ENCODE assay signal across 8 cellular contexts in genomic region chr11:67439321-67440228, GRCh38. TPM values are rescaled to one million over a fixed set of nuclear protein-coding genes. Genes with fewer than 3 reads are reported as not detected.
DNase-seq lines count a peak whose midpoint lies in the region; ATAC-seq, FAIRE-seq and TF ChIP-seq lines count a peak whose summit lies in the region.

No MANE protein-coding gene starts in this region.

- FAIRE-seq in HTR-8/SVneo (lab: Jason Lieb, UNC) = peak; percentile 88

- peaks cover 86% of the 10 kb centered on the region for H3K36me3 Mint-ChIP-seq in Calu3 (ENCODE audit: insufficient read depth, unreplicated experiment)
- H3K36me3 Mint-ChIP-seq in activated CD8-positive, alpha-beta T cell treated with anti-CD3 and anti-CD28 coated beads, Interleukin-2, amount 10 ng/mL, durations not matched to agents 7 days and 5 days (ENCODE audit: low read depth) = peaks cover 55% of the 10 kb centered on the region

- ATAC-seq in activated CD8-positive, alpha-beta T cell treated with anti-CD3 and anti-CD28 coated beads, Interleukin-2, amount 10 ng/mL, durations not matched to agents 7 days and 5 days = no peak
- ATAC-seq in left ventricle myocardium superior (no peak), GM21717 (IDR thresholded peaks at IDR 0.05; ENCODE audit: unreplicated experiment) (no peak), GM21367 (IDR thresholded peaks at IDR 0.05; ENCODE audit: unreplicated experiment) (no peak), HG03139 (IDR thresholded peaks at IDR 0.05; ENCODE audit: unreplicated experiment) (no peak)

- no peak for TF ChIP-seq CTCF in Calu3 (IDR thresholded peaks at IDR 0.05; ENCODE audit: unreplicated experiment)
- no peak for TF ChIP-seq CTCF in suprapubic skin (IDR thresholded peaks at IDR 0.05)

- no peaks in the 10 kb centered on the region for H3K27me3 ChIP-seq in suprapubic skin

- no peak overlapping the region for H3K4me3 ChIP-seq in suprapubic skin

- TF ChIP-seq POLR2A in suprapubic skin (IDR thresholded peaks at IDR 0.05) = no peak

- TF ChIP-seq EP300 in suprapubic skin (IDR thresholded peaks at IDR 0.05) = no peak

- POLR2A ChIA-PET in activated CD8-positive, alpha-beta T cell treated with anti-CD3 and anti-CD28 coated beads, Interleukin-2, amount 10 ng/mL, durations not matched to agents 7 days and 5 days (lab: Charles Lee) = interaction anchor here (0.6 to 8.9 kb wide), 13 partner anchors 8 to 174 kb away, joined by 3 to 109 read pairs (median 15); partner anchors contain the start of genes AIP, GPR152, PITPNM1 and PPP1CA

- WGBS in suprapubic skin = 69% methylated on average over 25 of the region's 31 CpGs

- intact Hi-C loops in Calu3 (cut with micrococcal nuclease; ENCODE audit: unreplicated experiment) = no loop called here
- intact Hi-C loops in left ventricle myocardium superior (cut with micrococcal nuclease) = no loop called here

- CTCF ChIA-PET in Calu3 (lab: Charles Lee) = interaction anchor here (1.1 kb wide), 1 partner anchor 10 kb away, joined by 3 read pairs; no protein-coding TSS in a partner anchor
- CTCF ChIA-PET in activated CD8-positive, alpha-beta T cell treated with anti-CD3 and anti-CD28 coated beads, Interleukin-2, amount 10 ng/mL, durations not matched to agents 7 days and 5 days (lab: Charles Lee) = interaction anchor here (0.8 to 3.0 kb wide), 10 partner anchors 19 to 94 kb away, joined by 3 to 21 read pairs (median 4); partner anchors contain the start of genes TBC1D10C and TMEM134

- no TSS peak for BruUV-seq in Calu3 (replicated peaks; lab: Mats Ljungman, UMichigan)

- H3K4me1 ChIP-seq in suprapubic skin = peaks cover 64% of the 10 kb centered on the region

- H3K4me3 Mint-ChIP-seq in Calu3 (ENCODE audit: low read depth, unreplicated experiment) = no peak overlapping the region
- peak overlapping the region; percentile 84 for H3K4me3 Mint-ChIP-seq in activated CD8-positive, alpha-beta T cell treated with anti-CD3 and anti-CD28 coated beads, Interleukin-2, amount 10 ng/mL, durations not matched to agents 7 days and 5 days

- DNase-seq in Calu3 = peak; percentile 45
- no peak for DNase-seq in HTR-8/SVneo (ENCODE audit: insufficient read length, low spot score)
- DNase-seq in activated CD8-positive, alpha-beta T cell treated with anti-CD3 and anti-CD28 coated beads, Interleukin-2, amount 10 ng/mL, durations not matched to agents 7 days and 5 days = peak; percentile 61
- DNase-seq in left ventricle myocardium superior = peak; percentile 60
- DNase-seq in suprapubic skin (ENCODE audit: low spot score in 2 of 2) = no peak

- H3K9me3 Mint-ChIP-seq in Calu3 (ENCODE audit: low read depth, unreplicated experiment) = no peaks in the 10 kb centered on the region
- H3K9me3 Mint-ChIP-seq in activated CD8-positive, alpha-beta T cell treated with anti-CD3 and anti-CD28 coated beads, Interleukin-2, amount 10 ng/mL, durations not matched to agents 7 days and 5 days (ENCODE audit: insufficient read depth) = no peaks in the 10 kb centered on the region

- H3K27ac Mint-ChIP-seq in Calu3 (ENCODE audit: unreplicated experiment) = no peak overlapping the region
- peak overlapping the region; percentile 96 for H3K27ac Mint-ChIP-seq in activated CD8-positive, alpha-beta T cell treated with anti-CD3 and anti-CD28 coated beads, Interleukin-2, amount 10 ng/mL, durations not matched to agents 7 days and 5 days

- peaks cover 14% of the 10 kb centered on the region for H3K4me1 Mint-ChIP-seq in Calu3 (ENCODE audit: low read depth, unreplicated experiment)
- peaks cover 56% of the 10 kb centered on the region for H3K4me1 Mint-ChIP-seq in activated CD8-positive, alpha-beta T cell treated with anti-CD3 and anti-CD28 coated beads, Interleukin-2, amount 10 ng/mL, durations not matched to agents 7 days and 5 days (ENCODE audit: low read depth)

- H3K27me3 Mint-ChIP-seq in Calu3 (ENCODE audit: unreplicated experiment) = no peaks in the 10 kb centered on the region
- H3K27me3 Mint-ChIP-seq in activated CD8-positive, alpha-beta T cell treated with anti-CD3 and anti-CD28 coated beads, Interleukin-2, amount 10 ng/mL, durations not matched to agents 7 days and 5 days (ENCODE audit: low read depth) = no peaks in the 10 kb centered on the region

- peaks cover 56% of the 10 kb centered on the region for H3K36me3 ChIP-seq in suprapubic skin

- peak overlapping the region; percentile 50 for H3K27ac ChIP-seq in suprapubic skin

- no peaks in the 10 kb centered on the region for H3K9me3 ChIP-seq in suprapubic skin

RNA-seq across cellular contexts. Expression of gene PTPRCAP, which starts 2.1 kb away (rescaled TPM):
- total RNA-seq in Calu3 (2022) = 0.51 and 1.3 TPM in 2 replicates
- total RNA-seq in activated CD8-positive, alpha-beta T cell treated with anti-CD3 and anti-CD28 coated beads, Interleukin-2, amount 10 ng/mL, durations not matched to agents 7 days and 5 days = 100 to 1,000 TPM; 445 to 447 TPM
- 2.0 TPM for total RNA-seq in left ventricle myocardium superior
- 1 to 10 TPM in 2 of 4 donors, under 1 TPM in 2; 0.59 to 4.3 (median 2.0) TPM for total RNA-seq in suprapubic skin

RNA-seq across cellular contexts. Expression of gene CORO1B, which starts 3.7 kb away (rescaled TPM):
- 103 and 116 TPM in 2 replicates for total RNA-seq in Calu3 (2022)
- total RNA-seq in activated CD8-positive, alpha-beta T cell treated with anti-CD3 and anti-CD28 coated beads, Interleukin-2, amount 10 ng/mL, durations not matched to agents 7 days and 5 days = 100 to 1,000 TPM; 157 to 169 TPM
- 23.2 TPM for total RNA-seq in left ventricle myocardium superior
- total RNA-seq in suprapubic skin = 10 to 100 TPM; 46.7 to 64.2 (median 47.1) TPM

RNA-seq across cellular contexts. Expression of gene RPS6KB2, which starts 11.3 kb away (rescaled TPM):
- total RNA-seq in Calu3 (2022) = 44.3 and 47.5 TPM in 2 replicates
- 10 to 100 TPM; 64.0 to 66.9 TPM for total RNA-seq in activated CD8-positive, alpha-beta T cell treated with anti-CD3 and anti-CD28 coated beads, Interleukin-2, amount 10 ng/mL, durations not matched to agents 7 days and 5 days
- 25.1 TPM for total RNA-seq in left ventricle myocardium superior
- 100 to 1,000 TPM; 147 to 193 (median 158) TPM for total RNA-seq in suprapubic skin

RNA-seq across cellular contexts. Expression of gene GPR152, which starts 13.0 kb away (rescaled TPM):
- total RNA-seq in Calu3 (2022) (not detected in 2 replicates), left ventricle myocardium superior (not detected), suprapubic skin (under 1 TPM in 1 of 4 donors, not detected in 3; 0.34 TPM)
- not detected for total RNA-seq in activated CD8-positive, alpha-beta T cell treated with anti-CD3 and anti-CD28 coated beads, Interleukin-2, amount 10 ng/mL, durations not matched to agents 7 days and 5 days

RNA-seq across cellular contexts. Expression of gene CABP4, which starts 15.6 kb away (rescaled TPM):
- 24.8 and 25.4 TPM in 2 replicates for total RNA-seq in Calu3 (2022)
- total RNA-seq in activated CD8-positive, alpha-beta T cell treated with anti-CD3 and anti-CD28 coated beads, Interleukin-2, amount 10 ng/mL, durations not matched to agents 7 days and 5 days = 1 to 10 TPM; 1.6 to 1.9 TPM
- total RNA-seq in left ventricle myocardium superior = 0.64 TPM
- 1 to 10 TPM in 1 of 4 donors, under 1 TPM in 2, not detected in 1; 0.38 to 2.5 (median 0.72) TPM for total RNA-seq in suprapubic skin

Comparison
In these comparisons a context has a peak if more than half of its experiments do, and no peak if none do; other contexts are left out.
1. DNase-seq: peak in Calu3 (single experiment), activated CD8-positive, alpha-beta T cell treated with anti-CD3 and anti-CD28 coated beads, Interleukin-2, amount 10 ng/mL, durations not matched to agents 7 days and 5 days (single experiment) and left ventricle myocardium superior (single experiment); none in HTR-8/SVneo (single experiment) and suprapubic skin (0 of 2).
2. RNA of gene PTPRCAP, which starts 2.1 kb away (total RNA-seq): 445 to 447 TPM in activated CD8-positive, alpha-beta T cell treated with anti-CD3 and anti-CD28 coated beads, Interleukin-2, amount 10 ng/mL, durations not matched to agents 7 days and 5 days; 0.59 to 4.3 TPM in suprapubic skin, 2.0 TPM in left ventricle myocardium superior (single experiment) and 0.51 to 1.3 TPM in Calu3; every median in the first group is over 10 times any median in the second.